ENCODE assay signal across 1 cellular context in genomic region chr16:70342016-70342415, GRCh38.
TF ChIP-seq lines count a peak whose summit lies in the region.

No MANE protein-coding gene starts in this region.

TF ChIP-seq in HepG2, 621 proteins besides CTCF, POLR2A, EP300 and RAD21:
- no peak for TF ChIP-seq RFXANK (CRISPR knock-in tag; IDR thresholded peaks at IDR 0.05)
- TF ChIP-seq TBX2 (CRISPR knock-in tag; IDR thresholded peaks at IDR 0.05; ENCODE audit: borderline replicate concordance): no peak
- TF ChIP-seq ZNF101 (CRISPR knock-in tag; IDR thresholded peaks at IDR 0.05; ENCODE audit: borderline replicate concordance, low read depth): no peak
- 0 out of 2 replicates have a peak, but pooled peaks have one; percentile 55 for TF ChIP-seq FOXO4 (CRISPR knock-in tag; conservative IDR thresholded peaks at IDR 0.05)
